Comparison of ENCODE assay signal across 20 cellular contexts in the genomic region with DNA sequence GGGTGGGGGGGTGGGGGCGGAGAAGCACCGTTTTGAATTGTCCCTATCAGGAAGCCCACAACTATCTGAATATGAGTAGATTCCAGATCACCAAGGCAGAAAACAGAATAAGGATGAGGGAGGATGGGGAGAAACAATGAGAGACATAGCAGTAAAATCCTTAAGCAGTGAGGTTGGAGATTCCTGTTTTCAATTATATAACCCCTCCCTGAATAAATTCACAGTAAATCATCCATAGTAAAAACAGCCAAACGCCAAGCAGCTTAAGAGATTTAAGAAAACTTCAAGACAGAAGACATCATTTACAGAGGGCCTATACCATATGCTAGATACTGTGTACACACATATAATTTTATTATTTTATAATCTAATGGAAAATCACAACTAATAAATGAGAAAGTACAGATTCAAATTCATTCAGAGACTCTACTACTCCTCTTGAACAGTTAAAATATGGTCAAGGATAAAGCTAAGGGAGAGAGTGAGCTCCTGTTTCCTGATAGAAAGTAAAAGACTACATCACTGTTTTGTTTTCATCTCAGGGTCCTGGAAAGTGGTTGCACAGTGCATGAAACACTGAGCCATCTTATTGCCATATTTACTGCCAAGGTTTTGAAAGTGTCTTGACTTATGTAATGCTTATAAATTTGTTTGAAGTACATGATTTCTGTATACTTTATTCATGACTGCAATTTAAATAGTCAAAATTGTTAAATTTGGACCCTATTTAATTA.
DNase-seq lines count a peak whose midpoint lies in the region; ATAC-seq, FAIRE-seq and TF ChIP-seq lines count a peak whose summit lies in the region.
"Had no signal": no experiment of that assay in that cellular context is flagged by ENCODE, and none has a peak within 500 bp of the region (broad histone marks: within the 10 kb centered on the region; RNA-seq: fewer than 3 reads in every experiment).

No MANE protein-coding gene starts in this region.

- H3K27me3 ChIP-seq in CD4-positive, CD25-positive, alpha-beta regulatory T cell (ENCODE audit: control insufficient read depth, insufficient read depth, low read length), result no peaks in the 10 kb centered on the region
- H3K27me3 ChIP-seq in hepatocyte (no peaks in the 10 kb centered on the region), transverse colon (no peaks in the 10 kb centered on the region)

- no peak overlapping the region for H2AFZ ChIP-seq in hepatocyte

- DNase-seq in CD4-positive, CD25-positive, alpha-beta regulatory T cell, result no peak
- no peak for DNase-seq in GM12891 (ENCODE audit: insufficient read length, low spot score)
- DNase-seq in T-cell, result no peak
- no peak for DNase-seq in hepatocyte (ENCODE audit: low spot score)
- DNase-seq in transverse colon, result no peak
- DNase-seq in effector CD4-positive, alpha-beta T cell, result no peak
- DNase-seq: activated effector memory CD4-positive, alpha-beta T cell treated with anti-CD3 and anti-CD28 coated beads, Interleukin-2, amount 50 U/mL, for 16 hours; Caco-2; foreskin melanocyte; left cardiac atrium; NCI-H2171; NCI-H748 treated with DMSO at 0.1 percent for 48 hours; T-helper 1 cell had no signal

- no peaks in the 10 kb centered on the region for H4K20me1 ChIP-seq in hepatocyte (ENCODE audit: insufficient read depth, poor library complexity, severe bottlenecking)

- no peak overlapping the region for H3K4me2 ChIP-seq in hepatocyte

- H3K36me3 Mint-ChIP-seq in CD4-positive, CD25-positive, alpha-beta regulatory T cell, result peaks cover 5% of the 10 kb centered on the region
- peaks cover 3% of the 10 kb centered on the region for H3K36me3 Mint-ChIP-seq in T-cell

- H3K27me3 Mint-ChIP-seq in CD4-positive, CD25-positive, alpha-beta regulatory T cell, result no peaks in the 10 kb centered on the region
- no peaks in the 10 kb centered on the region for H3K27me3 Mint-ChIP-seq in T-cell

- H3K9me3 Mint-ChIP-seq in CD4-positive, CD25-positive, alpha-beta regulatory T cell, result no peaks in the 10 kb centered on the region
- H3K9me3 Mint-ChIP-seq in T-cell, result no peaks in the 10 kb centered on the region

- TF ChIP-seq CTCF in hepatocyte (IDR thresholded peaks at IDR 0.05; ENCODE audit: poor library complexity) (no peak), transverse colon (IDR thresholded peaks at IDR 0.05) (no peak)

- WGBS in hepatocyte (ENCODE audit: low lambda C conversion rate, missing lambda C conversion rate), result 29% methylated on average over 1 of the region's 3 CpGs
- WGBS in transverse colon (ENCODE audit: low coverage in 1 of 2), 2 donors, result 41 to 42% methylated on average over 3 of the region's 3 CpGs

- H3K36me3 ChIP-seq in CD4-positive, CD25-positive, alpha-beta regulatory T cell (ENCODE audit: control insufficient read depth, insufficient read depth, low read length), result peaks cover 15% of the 10 kb centered on the region
- H3K36me3 ChIP-seq in hepatocyte (replicated peaks; ENCODE audit: insufficient read depth, low read depth) (no peaks in the 10 kb centered on the region), transverse colon (no peaks in the 10 kb centered on the region)

- no peak overlapping the region for H3K4me3 ChIP-seq in CD4-positive, CD25-positive, alpha-beta regulatory T cell (ENCODE audit: low read depth, low read length)
- H3K4me3 ChIP-seq in hepatocyte (no peak overlapping the region), transverse colon (no peak overlapping the region)
- H3K4me3 ChIP-seq: GM12878 had no signal

- no peaks in the 10 kb centered on the region for H3K9me3 ChIP-seq in CD4-positive, CD25-positive, alpha-beta regulatory T cell (ENCODE audit: control insufficient read depth in 2 of 2, low read length in 2 of 2)
- H3K9me3 ChIP-seq in hepatocyte (ENCODE audit: low read depth), result no peaks in the 10 kb centered on the region
- H3K9me3 ChIP-seq in transverse colon, result no peaks in the 10 kb centered on the region
- H3K9me3 ChIP-seq: Caco-2 had no signal

- H3K4me3 Mint-ChIP-seq in CD4-positive, CD25-positive, alpha-beta regulatory T cell, result no peak overlapping the region
- no peak overlapping the region for H3K4me3 Mint-ChIP-seq in T-cell

- ATAC-seq in CD4-positive, CD25-positive, alpha-beta regulatory T cell (ENCODE audit: low read depth in 2 of 2), result no peak
- no peak for ATAC-seq in T-cell (replicated peaks in 1 of 4)
- no peak for ATAC-seq in GM18909 (IDR thresholded peaks at IDR 0.05; ENCODE audit: poor library complexity, unreplicated experiment)
- ATAC-seq in HG02763 (IDR thresholded peaks at IDR 0.05; ENCODE audit: unreplicated experiment), result no peak
- ATAC-seq: GM12878, left cardiac atrium had no signal

- CTCF ChIA-PET in T-cell (lab: Charles Lee), result no interaction called here

- POLR2A ChIA-PET in T-cell (lab: Charles Lee), result no interaction called here

- peak; percentile 58 for FAIRE-seq in GM12891 (lab: Jason Lieb, UNC)
- FAIRE-seq: astrocyte, endometrium, GM12878 had no signal

- no peak for TF ChIP-seq EP300 in transverse colon (IDR thresholded peaks at IDR 0.05; ENCODE audit: low read depth)

- H3K4me1 ChIP-seq in CD4-positive, CD25-positive, alpha-beta regulatory T cell (ENCODE audit: control insufficient read depth, insufficient read depth, low read length, poor library complexity, severe bottlenecking), result peaks cover 35% of the 10 kb centered on the region
- peaks cover 3% of the 10 kb centered on the region for H3K4me1 ChIP-seq in hepatocyte (ENCODE audit: insufficient read depth)
- H3K4me1 ChIP-seq in transverse colon, result peaks cover 4 to 51% (median 11%) of the 10 kb centered on the region in 4 donors
- H3K4me1 ChIP-seq: Caco-2 had no signal

- no peak for TF ChIP-seq POLR2A in GM12891 (IDR thresholded peaks at IDR 0.05; ENCODE audit: low read depth, low read length)
- TF ChIP-seq POLR2A in transverse colon (IDR thresholded peaks at IDR 0.05), result no peak

- H3K27ac ChIP-seq in CD4-positive, CD25-positive, alpha-beta regulatory T cell (ENCODE audit: insufficient read depth, low read length, poor library complexity, severe bottlenecking), result peak overlapping the region; percentile 24
- H3K27ac ChIP-seq in hepatocyte (peak overlapping the region; percentile 12), transverse colon (peak overlapping the region in 1 of 4 donors; percentile 16)
- H3K27ac ChIP-seq: RWPE1, VCaP had no signal

- in situ Hi-C loops in transverse colon (cut with MboI; ENCODE audit: low pct_ligation_motif_present in 1 of 4, low pct_unique_long_range_greater_than_20kb in 1 of 4, low sequenced_read_pairs in 3 of 4), result loop anchor here (5.0 to 25.0 kb wide), 6 partner anchors 132 to 1282 kb away; partner anchors contain the start of gene TBL1XR1 (in 2 of the 4)

- H3K9me2 ChIP-seq in hepatocyte (replicated peaks; ENCODE audit: insufficient read depth), result no peaks in the 10 kb centered on the region

- peaks cover 16 to 41% (median 34%) of the 10 kb centered on the region in 4 donors for H3K4me1 Mint-ChIP-seq in CD4-positive, CD25-positive, alpha-beta regulatory T cell
- peaks cover 16 to 41% (median 32%) of the 10 kb centered on the region in 3 donors for H3K4me1 Mint-ChIP-seq in T-cell

- peaks cover 88% of the 10 kb centered on the region for H3K79me2 ChIP-seq in hepatocyte

- peak overlapping the region in 2 of 3 donors; percentile 42 to 86 for H3K27ac Mint-ChIP-seq in CD4-positive, CD25-positive, alpha-beta regulatory T cell
- H3K27ac Mint-ChIP-seq in T-cell, result peak overlapping the region; percentile 29 to 79

- intact Hi-C loops in transverse colon (cut with DNase I; ENCODE audit: low total_unique reads), result no loop called here

TF ChIP-seq in GM12891, 5 proteins besides CTCF, POLR2A, EP300 and RAD21:
- TF ChIP-seq POLR2AphosphoS5 (IDR thresholded peaks at IDR 0.05; ENCODE audit: low read depth, low read length), result no peak
- no peak for TF ChIP-seq POU2F2 (IDR thresholded peaks at IDR 0.05; ENCODE audit: low read depth, low read length)
- no peak for TF ChIP-seq SPI1 (IDR thresholded peaks at IDR 0.05; ENCODE audit: low read depth, low read length)
- no peak for TF ChIP-seq PAX5 (IDR thresholded peaks at IDR 0.05; ENCODE audit: insufficient read depth, low read length, severe bottlenecking)
- TF ChIP-seq TAF1 (IDR thresholded peaks at IDR 0.05; ENCODE audit: low read depth, low read length), result no peak
